Comparison of ENCODE assay signal across 8 cellular contexts in genomic region chr20:4795394-4795793, GRCh38. TPM values are rescaled to one million over a fixed set of nuclear protein-coding genes. Genes with fewer than 3 reads are reported as not detected.
DNase-seq lines count a peak whose midpoint lies in the region; ATAC-seq, FAIRE-seq and TF ChIP-seq lines count a peak whose summit lies in the region.

No MANE protein-coding gene starts in this region.

- no peaks in the 10 kb centered on the region for H3K9me2 ChIP-seq in hepatocyte (replicated peaks; ENCODE audit: insufficient read depth)

- no peak overlapping the region for H3K9ac ChIP-seq in OCI-LY3 (ENCODE audit: low read length)
- H3K9ac ChIP-seq in K562 (ENCODE audit: insufficient read depth in 1 of 2, low read depth in 2 of 2, low read length in 2 of 2), result no peak overlapping the region

- no peak overlapping the region for H3K27ac ChIP-seq in HEK293 (ENCODE audit: extremely low read depth, low read depth, low read length)
- peak overlapping the region; percentile 63 for H3K27ac ChIP-seq in OCI-LY3 (ENCODE audit: low read length)
- no peak overlapping the region for H3K27ac ChIP-seq in K562 (ENCODE audit: extremely low read depth, low read depth, low read length)
- no peak overlapping the region for H3K27ac ChIP-seq in hepatocyte

- POLR2A ChIA-PET in HEK293 (lab: Yijun Ruan, JAX), result no interaction called here
- POLR2A ChIA-PET in K562 (lab: Yijun Ruan, JAX), result no interaction called here

- peak overlapping the region; percentile 40 for H3K4me2 ChIP-seq in OCI-LY3 (ENCODE audit: low read length)
- H3K4me2 ChIP-seq in K562 (ENCODE audit: insufficient read depth, low read length), result no peak overlapping the region
- H3K4me2 ChIP-seq in hepatocyte, result no peak overlapping the region

- no peak for TF ChIP-seq POLR2A in K562 (conservative IDR thresholded peaks at IDR 0.05)

- in situ Hi-C loops in K562 (cut with MboI), result no loop called here

- no peaks in the 10 kb centered on the region for H3K9me1 ChIP-seq in K562 (ENCODE audit: control insufficient read depth, insufficient read depth, low read length)

- peaks cover 0 to 18% of the 10 kb centered on the region in 2 experiments; a peak in 2 of 3 replicates for H3K36me3 ChIP-seq in HEK293 (ENCODE audit: control insufficient read depth in 2 of 2, insufficient read depth in 1 of 2, low read length in 2 of 2)
- peaks cover 94% of the 10 kb centered on the region for H3K36me3 ChIP-seq in OCI-LY3 (replicated peaks; ENCODE audit: low read depth, low read length)
- H3K36me3 ChIP-seq in K562 (ENCODE audit: control insufficient read depth, insufficient read depth, low read length), result no peaks in the 10 kb centered on the region
- no peaks in the 10 kb centered on the region for H3K36me3 ChIP-seq in hepatocyte (replicated peaks; ENCODE audit: insufficient read depth, low read depth)

- no peaks in the 10 kb centered on the region for H3K9me3 ChIP-seq in HEK293 (ENCODE audit: control insufficient read depth, insufficient read depth, low read depth, low read length)
- H3K9me3 ChIP-seq in OCI-LY3 (ENCODE audit: insufficient read depth, low read length), result no peaks in the 10 kb centered on the region
- H3K9me3 ChIP-seq in K562 (replicated peaks; ENCODE audit: control insufficient read depth, insufficient read depth, low read depth, low read length), result no peaks in the 10 kb centered on the region
- no peaks in the 10 kb centered on the region for H3K9me3 ChIP-seq in hepatocyte (ENCODE audit: low read depth)

- H3K79me2 ChIP-seq in OCI-LY3 (ENCODE audit: low read length), result peaks cover 75% of the 10 kb centered on the region
- no peaks in the 10 kb centered on the region for H3K79me2 ChIP-seq in K562 (ENCODE audit: control insufficient read depth, insufficient read depth, low read length)
- H3K79me2 ChIP-seq in hepatocyte, result no peaks in the 10 kb centered on the region

- WGBS in K562 (ENCODE audit: insufficient coverage, low coverage, missing lambda C conversion rate), result 0% methylated on average over 1 of the region's 2 CpGs
- WGBS in hepatocyte (ENCODE audit: low lambda C conversion rate, missing lambda C conversion rate), result 78% methylated on average over 2 of the region's 2 CpGs

- TF ChIP-seq EP300 in K562 (IDR thresholded peaks at IDR 0.05; ENCODE audit: low read length), result no peak

- H2AFZ ChIP-seq in OCI-LY3 (ENCODE audit: low read depth, low read length) (no peak overlapping the region), K562 (ENCODE audit: low read depth, low read length) (no peak overlapping the region), hepatocyte (no peak overlapping the region)

- peak; percentile 67 for ATAC-seq in K562
- ATAC-seq in sciatic nerve, result peak; percentile 82
- ATAC-seq in HG03025 (IDR thresholded peaks at IDR 0.05; ENCODE audit: low FRiP score, unreplicated experiment), result no peak

- CTCF ChIA-PET in HEK293 (lab: Yijun Ruan, JAX), result no interaction called here
- CTCF ChIA-PET in K562 (lab: Yijun Ruan, JAX; ENCODE audit: low intra/inter-chr PET ratio), result no interaction called here

- H3K4me1 ChIP-seq in HEK293 (ENCODE audit: control insufficient read depth, insufficient read depth, low read length) (no peaks in the 10 kb centered on the region), OCI-LY3 (ENCODE audit: low read length) (peaks cover 36% of the 10 kb centered on the region), K562 (replicated peaks in 1 of 2; ENCODE audit: control insufficient read depth in 2 of 2, insufficient read depth in 2 of 2, low read length in 2 of 2) (no peaks in the 10 kb centered on the region; a peak in 1 of 5 replicates), hepatocyte (ENCODE audit: insufficient read depth) (no peaks in the 10 kb centered on the region)

- H4K20me1 ChIP-seq in OCI-LY3 (ENCODE audit: insufficient read depth, low read length) (peaks cover 92% of the 10 kb centered on the region), K562 (replicated peaks; ENCODE audit: control insufficient read depth, insufficient read depth, low read length) (no peaks in the 10 kb centered on the region), hepatocyte (ENCODE audit: insufficient read depth, poor library complexity, severe bottlenecking) (no peaks in the 10 kb centered on the region)

- intact Hi-C loops in K562 (cut with micrococcal nuclease) (no loop called here), sciatic nerve (cut with DNase I) (no loop called here)

- DNase-seq in EH (ENCODE audit: low read depth) (peak; percentile 65), K562 (ENCODE audit: extremely low read depth in 1 of 4, low spot score in 3 of 4) (peak; percentile 31 to 45 (median 37)), sciatic nerve (ENCODE audit: low spot score) (no peak), hepatocyte (ENCODE audit: low spot score) (no peak), SK-N-DZ (ENCODE audit: low spot score) (no peak)

- TF ChIP-seq CTCF in HEK293 (tag by site-specific recombination; IDR thresholded peaks at IDR 0.05) (no peak), OCI-LY3 (IDR thresholded peaks at IDR 0.05; ENCODE audit: low read depth, low read length) (no peak), K562 (IDR thresholded peaks at IDR 0.05 in 2 of 3, conservative IDR thresholded peaks at IDR 0.05 in 1 of 3; ENCODE audit: insufficient read depth in 2 of 3, low read depth in 1 of 3, low read length in 3 of 3) (no peak), hepatocyte (IDR thresholded peaks at IDR 0.05; ENCODE audit: poor library complexity) (no peak)

- H3K27me3 ChIP-seq in OCI-LY3 (ENCODE audit: low read depth, low read length) (no peaks in the 10 kb centered on the region), K562 (ENCODE audit: control insufficient read depth in 2 of 2, insufficient read depth in 2 of 2, low read length in 2 of 2) (peaks cover 0 to 30% of the 10 kb centered on the region in 2 experiments; a peak in 2 of 5 replicates), hepatocyte (no peaks in the 10 kb centered on the region)

- no peak for FAIRE-seq in K562 (lab: Jason Lieb, UNC)

- no TSS peak for BruUV-seq in K562 (replicated peaks; lab: Mats Ljungman, UMichigan)

- TF ChIP-seq RAD21 in K562 (CRISPR knock-in tag; conservative IDR thresholded peaks at IDR 0.05 in 1 of 2, IDR thresholded peaks at IDR 0.05 in 1 of 2), result no peak

- no peak overlapping the region for H3K4me3 ChIP-seq in HEK293 (ENCODE audit: low read depth, low read length)
- H3K4me3 ChIP-seq in OCI-LY3 (ENCODE audit: low read length), result no peak overlapping the region
- no peak overlapping the region for H3K4me3 ChIP-seq in K562
- no peak overlapping the region for H3K4me3 ChIP-seq in hepatocyte

TF ChIP-seq in HEK293, 187 proteins besides CTCF, POLR2A, EP300 and RAD21 (continues in another document):
- TF ChIP-seq ZNF174 (tag by site-specific recombination; IDR thresholded peaks at IDR 0.05) (no peak), ZBTB21 (tag by site-specific recombination; IDR thresholded peaks at IDR 0.05) (0 out of 2 replicates have a peak, but pooled peaks have one; percentile 44), ZNF629 (tag by site-specific recombination; IDR thresholded peaks at IDR 0.05) (peak; percentile 31; the same call in 1 of the 2 replicates), ZNF549 (tag by site-specific recombination; IDR thresholded peaks at IDR 0.05) (no peak), ZNF561 (tag by site-specific recombination; IDR thresholded peaks at IDR 0.05; ENCODE audit: borderline replicate concordance) (no peak), EGR2 (tag by site-specific recombination; IDR thresholded peaks at IDR 0.05; ENCODE audit: low read depth) (0 out of 2 replicates have a peak, but pooled peaks have one; percentile 11), ZNF112 (tag by site-specific recombination; IDR thresholded peaks at IDR 0.05) (no peak)

TF ChIP-seq in K562, 482 proteins besides CTCF, POLR2A, EP300 and RAD21 (continues in another document):
- TF ChIP-seq MTA3 (IDR thresholded peaks at IDR 0.05; ENCODE audit: borderline replicate concordance), result no peak
- TF ChIP-seq ZNF316 (IDR thresholded peaks at IDR 0.05), result peak; percentile 77
- no peak for TF ChIP-seq EHMT2 (IDR thresholded peaks at IDR 0.05)
- peak in 1 of 2 experiments; percentile 58; a peak in 2 of 4 replicates for TF ChIP-seq KDM1A (IDR thresholded peaks at IDR 0.05)
- TF ChIP-seq, protein P1, sequence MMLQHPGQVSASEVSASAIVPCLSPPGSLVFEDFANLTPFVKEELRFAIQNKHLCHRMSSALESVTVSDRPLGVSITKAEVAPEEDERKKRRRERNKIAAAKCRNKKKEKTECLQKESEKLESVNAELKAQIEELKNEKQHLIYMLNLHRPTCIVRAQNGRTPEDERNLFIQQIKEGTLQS (IDR thresholded peaks at IDR 0.05), result peak; percentile 84
- TF ChIP-seq, protein P1 (CRISPR knock-in tag; conservative IDR thresholded peaks at IDR 0.05), result no peak
- no peak for TF ChIP-seq FIP1L1 (IDR thresholded peaks at IDR 0.05; ENCODE audit: low read depth, low read length, poor library complexity, severe bottlenecking)
- no peak for TF ChIP-seq PTBP1 (IDR thresholded peaks at IDR 0.05; ENCODE audit: low read depth, low read length)
- TF ChIP-seq FUS (optimal IDR thresholded peaks at IDR 0.05; ENCODE audit: low read depth, low read length), result no peak

RNA-seq across cellular contexts. Expression of gene RASSF2, which starts 28.0 kb away (rescaled TPM):
- not detected in 2 replicates for total RNA-seq in K562 (2011; cell fraction: chromatin; rRNA removed; ENCODE audit: low replicate concordance)
- total RNA-seq in K562 (2011; cell fraction: nucleolus; rRNA removed), result not detected in 2 replicates
- total RNA-seq in K562 (2011; cell fraction: nucleoplasm; rRNA removed), result not detected in 2 replicates
- 0.04 and 0.09 TPM in 2 replicates for total RNA-seq in K562 (2014; rRNA removed)
- total RNA-seq in K562 (2014; rRNA removed; fragmentation: Illumina TruSeq; extraction: Trizol), result not detected in 2 replicates
- 0.11 TPM in 2 replicates for total RNA-seq in K562 (2015; rRNA removed; fragmentation: Illumina TruSeq; extraction: Trizol)
- total RNA-seq in K562 (2021), result 0.09 and 0.13 TPM in 2 replicates
- 0.01 and 0.03 TPM in 2 replicates for polyA plus RNA-seq in K562 (2011; rRNA removed)
- 0.01 TPM in 1 of 2 replicates, not detected in the other for polyA plus RNA-seq in K562 (2011; cell fraction: cytosol; rRNA removed)
- polyA plus RNA-seq in K562 (2011; cell fraction: nucleus; rRNA removed), result 0.03 TPM in 1 of 2 replicates, not detected in the other
- polyA plus RNA-seq in K562 (2012), result 0.03 and 0.06 TPM in 2 replicates
- 0.03 TPM in 1 of 2 replicates, not detected in the other for polyA plus RNA-seq in K562 (2014; fragmentation: Illumina TruSeq; extraction: Trizol)
- polyA plus RNA-seq in K562 (2014; fragmentation: Nextera tagmentation; extraction: Ambion mirVana), result under 1 TPM in 1 of 2 experiments, not detected in 1; 0.01 TPM
- 0.07 TPM in 1 of 2 replicates, not detected in the other for polyA plus RNA-seq in K562 (2014; rRNA removed)
- 0.06 TPM in 1 of 2 replicates, not detected in the other for polyA minus RNA-seq in K562 (2011; rRNA and poly(A)+ RNA removed)
- not detected in 2 replicates for polyA minus RNA-seq in K562 (2011; cell fraction: cytosol; rRNA and poly(A)+ RNA removed)
- 0.13 TPM in 1 of 2 replicates, not detected in the other for polyA minus RNA-seq in K562 (2011; cell fraction: nucleus; rRNA and poly(A)+ RNA removed)
- 36.6 TPM for total RNA-seq in sciatic nerve
- 5.0 and 5.1 TPM in 2 replicates for total RNA-seq in hepatocyte
- 0.92 and 3.8 TPM in 2 replicates for polyA plus RNA-seq in hepatocyte
- 6.0 and 8.8 TPM in 2 replicates for polyA plus RNA-seq in SK-N-DZ (2014; cell fraction: cytosol; rRNA removed)
- polyA plus RNA-seq in SK-N-DZ (2014; cell fraction: nucleus; rRNA removed), result 7.5 and 7.9 TPM in 2 replicates

Comparison
In these comparisons a context has a peak if more than half of its experiments do, and no peak if none do; other contexts are left out.
1. DNase-seq: peak in EH (single experiment) and K562 (4 of 4); none in sciatic nerve (single experiment), hepatocyte (single experiment) and SK-N-DZ (single experiment).